In genomic region chr14:21070610-21071224, GRCh38 we compare ENCODE assay signal across 8 cellular contexts. TPM values are rescaled to one million over a fixed set of nuclear protein-coding genes. Genes with fewer than 3 reads are reported as not detected.
DNase-seq lines count a peak whose midpoint lies in the region; ATAC-seq and TF ChIP-seq lines count a peak whose summit lies in the region.

No MANE protein-coding gene starts in this region.

- H3K4me1 ChIP-seq in skeletal muscle satellite cell (ENCODE audit: control insufficient read depth, insufficient read depth, low read length): peaks cover 30% of the 10 kb centered on the region

- peaks cover 27 to 29% (median 29%) of the 10 kb centered on the region in 3 donors for H3K27me3 Mint-ChIP-seq in immature natural killer cell (ENCODE audit: low read depth in 3 of 3)

- H3K27me3 ChIP-seq in H7 (ENCODE audit: control insufficient read depth, insufficient read depth, low read length): peaks cover 7% of the 10 kb centered on the region
- H3K27me3 ChIP-seq in brain microvascular endothelial cell (replicated peaks): no peaks in the 10 kb centered on the region
- no peaks in the 10 kb centered on the region for H3K27me3 ChIP-seq in skeletal muscle satellite cell (ENCODE audit: control insufficient read depth, insufficient read depth, low read length)

- H3K4me2 ChIP-seq in skeletal muscle satellite cell (ENCODE audit: low read length): peak overlapping the region; percentile 98

- peak; percentile 11 for TF ChIP-seq CTCF in brain microvascular endothelial cell (IDR thresholded peaks at IDR 0.05; ENCODE audit: low read depth, low read length, missing control alignments)

- peak overlapping the region; percentile 85 to 90 (median 89) for H3K4me3 Mint-ChIP-seq in immature natural killer cell

- H3K36me3 ChIP-seq in H7 (replicated peaks; ENCODE audit: control insufficient read depth, insufficient read depth, low read length): peaks cover 5% of the 10 kb centered on the region
- H3K36me3 ChIP-seq in brain microvascular endothelial cell (replicated peaks): peaks cover 29% of the 10 kb centered on the region
- peaks cover 28% of the 10 kb centered on the region for H3K36me3 ChIP-seq in skeletal muscle satellite cell (ENCODE audit: insufficient read depth, low read length)

- H3K4me3 ChIP-seq in H7 (ENCODE audit: insufficient read depth, low read depth, low read length) (peak overlapping the region; percentile 86), brain microvascular endothelial cell (ENCODE audit: low read depth, low read length) (peak overlapping the region; percentile 83), skeletal muscle satellite cell (ENCODE audit: low read length) (peak overlapping the region; percentile 81)

- peaks cover 34 to 37% of the 10 kb centered on the region in 2 donors for H3K4me1 Mint-ChIP-seq in immature natural killer cell

- peak overlapping the region in 5 of 6 donors; percentile 45 to 77 (median 52) for H3K27ac Mint-ChIP-seq in immature natural killer cell

- ATAC-seq in GM21367 (IDR thresholded peaks at IDR 0.05; ENCODE audit: unreplicated experiment): no peak

- H3K9me3 ChIP-seq in skeletal muscle satellite cell (replicated peaks; ENCODE audit: low read length): no peaks in the 10 kb centered on the region

- DNase-seq in NCI-H748 (lab: John Stamatoyannopoulos, UW; ENCODE audit: unreplicated experiment) (peak; percentile 49), NCI-H748 treated with DMSO at 0.1 percent for 48 hours (lab: John Stamatoyannopoulos, UW) (no peak), H7 (peak; percentile 89), NCI-H69 (lab: John Stamatoyannopoulos, UW) (peak; percentile 65), brain microvascular endothelial cell (peak; percentile 24), immature natural killer cell (peak in 2 of 3 donors; percentile 18 to 36)

- H3K9ac ChIP-seq in skeletal muscle satellite cell (ENCODE audit: low read depth, low read length): peak overlapping the region; percentile 88

- peak overlapping the region; percentile 90 for H3K27ac ChIP-seq in brain microvascular endothelial cell

- H3K36me3 Mint-ChIP-seq in immature natural killer cell: no peaks in the 10 kb centered on the region

- no peaks in the 10 kb centered on the region for H3K9me3 Mint-ChIP-seq in immature natural killer cell

- in situ Hi-C loops in brain microvascular endothelial cell (cut with HindIII; ENCODE audit: low pct_ligation_motif_present, low sequenced_read_pairs): no loop called here

RNA-seq across cellular contexts. Expression of gene ARHGEF40, which starts 0.6 kb away (rescaled TPM):
- 63.9 and 82.1 TPM in 2 replicates for total RNA-seq in H7 (2014; rRNA removed; shearing (Covaris generic))
- polyA plus RNA-seq in immature natural killer cell: under 1 TPM in 2 of 3 donors, not detected in 1; 0.23 to 0.35 TPM
- 31.0 and 32.4 TPM in 2 replicates for total RNA-seq in skeletal muscle satellite cell (2012; rRNA removed)

RNA-seq across cellular contexts. Expression of gene RNASE8, which starts 13.1 kb away (rescaled TPM):
- total RNA-seq in H7 (2014; rRNA removed; shearing (Covaris generic)): not detected in 2 replicates
- polyA plus RNA-seq in immature natural killer cell: not detected
- total RNA-seq in skeletal muscle satellite cell (2012; rRNA removed): not detected in 2 replicates

RNA-seq across cellular contexts. Expression of gene ZNF219, which starts 27.7 kb away (rescaled TPM):
- total RNA-seq in H7 (2014; rRNA removed; shearing (Covaris generic)): 71.2 and 90.3 TPM in 2 replicates
- polyA plus RNA-seq in immature natural killer cell: 1 to 10 TPM in 2 of 3 donors, under 1 TPM in 1; 0.88 to 3.3 (median 1.8) TPM
- 9.6 and 10.7 TPM in 2 replicates for total RNA-seq in skeletal muscle satellite cell (2012; rRNA removed)

RNA-seq across cellular contexts. Expression of gene RNASE7, which starts 28.6 kb away (rescaled TPM):
- total RNA-seq in H7 (2014; rRNA removed; shearing (Covaris generic)): not detected in 2 replicates
- polyA plus RNA-seq in immature natural killer cell: not detected
- not detected in 2 replicates for total RNA-seq in skeletal muscle satellite cell (2012; rRNA removed)

RNA-seq across cellular contexts. Expression of gene TMEM253, which starts 30.1 kb away (rescaled TPM):
- 0.31 and 0.78 TPM in 2 replicates for total RNA-seq in H7 (2014; rRNA removed; shearing (Covaris generic))
- not detected for polyA plus RNA-seq in immature natural killer cell
- total RNA-seq in skeletal muscle satellite cell (2012; rRNA removed): under 0.01 and 0.51 TPM in 2 replicates
